In the genomic region with DNA sequence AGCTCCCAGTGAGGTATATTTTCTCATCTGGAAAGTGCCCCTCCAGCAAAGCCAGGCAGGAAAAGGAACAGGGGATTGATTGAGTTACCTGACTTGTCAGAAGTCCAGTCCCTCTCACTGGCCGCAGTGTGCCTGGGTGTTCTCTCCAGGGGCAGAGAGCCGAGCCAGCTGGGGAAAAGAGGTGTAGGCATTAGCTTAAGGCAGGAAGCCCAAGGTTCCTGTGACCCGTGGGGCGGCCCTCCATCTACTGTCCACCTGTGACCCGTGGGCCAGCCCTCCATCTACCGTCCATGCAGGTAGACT, we compare ENCODE assay signal across 1 cellular context.
TF ChIP-seq lines count a peak whose summit lies in the region.

No MANE protein-coding gene starts in this region.

TF ChIP-seq in K562, 482 proteins besides CTCF, POLR2A, EP300 and RAD21:
- TF ChIP-seq PPARD (CRISPR knock-in tag; IDR thresholded peaks at IDR 0.05) (no peak), GTF2A2 (tag; IDR thresholded peaks at IDR 0.05) (no peak), ZNF354B (CRISPR knock-in tag; IDR thresholded peaks at IDR 0.05) (no peak), ZFP36 (IDR thresholded peaks at IDR 0.05; ENCODE audit: low read depth, low read length, partially characterized antibody) (no peak), STAT5B (CRISPR knock-in tag; IDR thresholded peaks at IDR 0.05) (no peak), ZNF143 (CRISPR knock-in tag; IDR thresholded peaks at IDR 0.05) (no peak), HIVEP1 (CRISPR knock-in tag; IDR thresholded peaks at IDR 0.05) (no peak)
TF ChIP-seq in K562: peak in this region for 0.
